29 cellular contexts compared by ENCODE assay signal in genomic region chr2:170588729-170589128, GRCh38.
"Had no signal": no experiment of that assay in that cellular context is flagged by ENCODE, and none has a peak within 500 bp of the region (broad histone marks: within the 10 kb centered on the region; RNA-seq: fewer than 3 reads in every experiment).

No MANE protein-coding gene starts in this region.

- H3K4me3 Mint-ChIP-seq: natural killer cell; nephron; neural progenitor cell; stimulated activated naive B cell treated with anti-CD40 and anti-IgM and Interleukin-4, amounts not matched to agents 10 μg/mL and 1 μg/mL and 100 μg/mL, for 72 hours; stimulated activated naive CD8-positive, alpha-beta T cell treated with anti-CD3 and anti-CD28 coated beads, Interleukin-15, Interleukin-2, amounts not matched to agents 100 ng/mL and 50 ng/mL, for 24 hours had no signal

- H3K27me3 Mint-ChIP-seq: progenitor cell of endocrine pancreas; stimulated activated naive CD8-positive, alpha-beta T cell treated with anti-CD3 and anti-CD28 coated beads, Interleukin-15, Interleukin-2, amounts not matched to agents 100 ng/mL and 50 ng/mL, for 24 hours had no signal

- FAIRE-seq: urothelium cell line had no signal

- H3K27me3 ChIP-seq: neural progenitor cell, ovary, spleen, stomach, thyroid gland, tibial nerve, upper lobe of left lung, vagina had no signal

- H3K36me3 ChIP-seq: neural progenitor cell, ovary, spleen, stomach, thoracic aorta, thyroid gland, tibial nerve, upper lobe of left lung, vagina had no signal

- H3K27ac ChIP-seq: neural progenitor cell, ovary, parathyroid adenoma, psoas muscle, skin epidermis, spleen, stomach, thoracic aorta, thyroid gland, tibial nerve, upper lobe of left lung had no signal

- H3K27ac Mint-ChIP-seq: natural killer cell; nephron; neural progenitor cell; progenitor cell of endocrine pancreas; stimulated activated naive B cell treated with anti-CD40 and anti-IgM and Interleukin-4, amounts not matched to agents 10 μg/mL and 1 μg/mL and 100 μg/mL, for 72 hours; stimulated activated naive CD8-positive, alpha-beta T cell treated with anti-CD3 and anti-CD28 coated beads, Interleukin-15, Interleukin-2, amounts not matched to agents 100 ng/mL and 50 ng/mL, for 24 hours had no signal

- H3K79me2 ChIP-seq: parathyroid adenoma had no signal

- H2AFZ ChIP-seq: neural progenitor cell, parathyroid adenoma had no signal

- H3K4me1 Mint-ChIP-seq: natural killer cell; stimulated activated naive B cell treated with anti-CD40 and anti-IgM and Interleukin-4, amounts not matched to agents 10 μg/mL and 1 μg/mL and 100 μg/mL, for 72 hours had no signal

- H3K4me2 ChIP-seq: neural progenitor cell, smooth muscle cell had no signal

- H3K9me3 ChIP-seq: ovary, psoas muscle, spleen, stomach, thoracic aorta, thyroid gland, tibial nerve, upper lobe of left lung, vagina had no signal

- H3K36me3 Mint-ChIP-seq: natural killer cell; neural progenitor cell; stimulated activated naive B cell treated with anti-CD40 and anti-IgM and Interleukin-4, amounts not matched to agents 10 μg/mL and 1 μg/mL and 100 μg/mL, for 72 hours had no signal

- ATAC-seq: natural killer cell; psoas muscle; right cardiac atrium; stimulated activated naive B cell treated with anti-CD40 and anti-IgM and Interleukin-4, amounts not matched to agents 10 μg/mL and 1 μg/mL and 100 μg/mL, for 72 hours had no signal

- H3K4me1 ChIP-seq: neural progenitor cell, parathyroid adenoma, psoas muscle, spleen, thyroid gland, tibial nerve, upper lobe of left lung, vagina had no signal

- H3K9me3 Mint-ChIP-seq: natural killer cell; nephron; neural progenitor cell; stimulated activated naive B cell treated with anti-CD40 and anti-IgM and Interleukin-4, amounts not matched to agents 10 μg/mL and 1 μg/mL and 100 μg/mL, for 72 hours; stimulated activated naive CD8-positive, alpha-beta T cell treated with anti-CD3 and anti-CD28 coated beads, Interleukin-15, Interleukin-2, amounts not matched to agents 100 ng/mL and 50 ng/mL, for 24 hours had no signal

- DNase-seq: natural killer cell; occipital lobe; ovary; posterior cingulate gyrus; psoas muscle; right cardiac atrium; spleen; stimulated activated CD4-positive, alpha-beta T cell treated with anti-CD3 and anti-CD28 coated beads, Interleukin-12 subunit alpha, Interleukin-12 subunit beta, amount 100 ng/mL, for 4 hours; stimulated activated CD4-positive, alpha-beta T cell treated with anti-CD3 and anti-CD28 coated beads, Interleukin-1b, Interleukin-23, amount 100 ng/mL, for 48 hours; stimulated activated CD4-positive, alpha-beta T cell treated with anti-CD3 and anti-CD28 coated beads, Interleukin-4, amount 100 ng/mL, for 1 hour; stimulated activated CD4-positive, alpha-beta T cell treated with anti-CD3 and anti-CD28 coated beads, Interleukin-4, amount 100 ng/mL, for 4 hours; stimulated activated CD8-positive, alpha-beta memory T cell treated with anti-CD3 and anti-CD28 coated beads, Interleukin-4, amount 100 ng/mL, for 48 hours; stimulated activated naive B cell treated with anti-CD40 and anti-IgM and Interleukin-4, amounts not matched to agents 10 μg/mL and 1 μg/mL and 100 μg/mL, for 72 hours; stimulated activated naive CD4-positive, alpha-beta T cell treated with Interleukin-2 at 50 U/mL for 16 hours; stomach; thyroid gland; trophoblast cell; upper lobe of left lung had no signal

- H3K9ac ChIP-seq: neural progenitor cell, parathyroid adenoma had no signal

- H3K4me3 ChIP-seq: neural progenitor cell, ovary, psoas muscle, skin epidermis, smooth muscle cell, spleen, stomach, thoracic aorta, thyroid gland, tibial nerve, upper lobe of left lung, vagina had no signal
